22 cellular contexts compared by ENCODE assay signal in the genomic region with DNA sequence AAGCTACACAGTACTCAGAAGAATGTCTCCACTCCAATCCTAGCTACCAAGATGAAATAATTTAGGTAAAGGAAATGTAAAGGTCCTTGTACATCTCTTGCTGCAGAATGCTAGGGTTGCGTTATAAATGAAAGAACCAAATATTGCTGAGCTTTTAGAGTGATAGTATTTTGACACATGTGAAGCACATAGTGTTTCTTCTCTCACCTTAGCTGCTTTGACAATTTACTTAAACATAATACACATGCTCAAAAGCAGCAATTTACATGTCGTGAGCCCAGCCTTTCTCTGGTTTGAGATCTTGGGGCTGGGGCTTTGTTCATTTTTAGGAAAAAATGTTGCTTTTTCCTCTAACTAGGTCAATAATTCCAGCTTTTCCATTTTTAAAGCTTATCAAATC.
"Had no signal": no experiment of that assay in that cellular context is flagged by ENCODE, and none has a peak within 500 bp of the region (broad histone marks: within the 10 kb centered on the region; RNA-seq: fewer than 3 reads in every experiment).

No MANE protein-coding gene starts in this region.

- DNase-seq: activated B cell treated with CpG ODN at 0.5 μM for 24 hours; activated CD4-positive, alpha-beta T cell treated with anti-CD3 and anti-CD28 coated beads for 48 hours; activated CD8-positive, alpha-beta memory T cell treated with anti-CD3 and anti-CD28 coated beads, Interleukin-2, amount 50 U/mL, for 4 hours; activated CD8-positive, alpha-beta T cell treated with anti-CD3 and anti-CD28 coated beads, Interleukin-2, amount 10 ng/mL, durations not matched to agents 7 days and 5 days; activated gamma-delta T cell treated with Interleukin-2 at 50 U/mL for 16 hours; amygdala; body of pancreas; central memory CD4-positive, alpha-beta T cell; effector CD4-positive, alpha-beta T cell; heart left ventricle; left cardiac atrium; naive thymus-derived CD4-positive, alpha-beta T cell; psoas muscle; stimulated activated CD4-positive, alpha-beta T cell treated with anti-CD3 and anti-CD28 coated beads, Interleukin-1b, Interleukin-23, amount 100 ng/mL, for 48 hours; stomach; T-helper 17 cell had no signal

- H3K4me3 ChIP-seq: body of pancreas, coronary artery, heart left ventricle, lung, psoas muscle, stomach, thoracic aorta had no signal

- H3K36me3 ChIP-seq: heart left ventricle, stomach, thoracic aorta had no signal

- H3K9me3 ChIP-seq: body of pancreas, heart left ventricle, psoas muscle, stomach, thoracic aorta had no signal

- H3K27me3 ChIP-seq: body of pancreas, stomach had no signal

- H3K27ac ChIP-seq: body of pancreas, coronary artery, psoas muscle, thoracic aorta had no signal

- H3K4me1 ChIP-seq: heart left ventricle, psoas muscle had no signal

- FAIRE-seq: frontal cortex, TTC549, urothelium cell line had no signal
